ENCODE assay signal across 1 cellular context in the genomic region with DNA sequence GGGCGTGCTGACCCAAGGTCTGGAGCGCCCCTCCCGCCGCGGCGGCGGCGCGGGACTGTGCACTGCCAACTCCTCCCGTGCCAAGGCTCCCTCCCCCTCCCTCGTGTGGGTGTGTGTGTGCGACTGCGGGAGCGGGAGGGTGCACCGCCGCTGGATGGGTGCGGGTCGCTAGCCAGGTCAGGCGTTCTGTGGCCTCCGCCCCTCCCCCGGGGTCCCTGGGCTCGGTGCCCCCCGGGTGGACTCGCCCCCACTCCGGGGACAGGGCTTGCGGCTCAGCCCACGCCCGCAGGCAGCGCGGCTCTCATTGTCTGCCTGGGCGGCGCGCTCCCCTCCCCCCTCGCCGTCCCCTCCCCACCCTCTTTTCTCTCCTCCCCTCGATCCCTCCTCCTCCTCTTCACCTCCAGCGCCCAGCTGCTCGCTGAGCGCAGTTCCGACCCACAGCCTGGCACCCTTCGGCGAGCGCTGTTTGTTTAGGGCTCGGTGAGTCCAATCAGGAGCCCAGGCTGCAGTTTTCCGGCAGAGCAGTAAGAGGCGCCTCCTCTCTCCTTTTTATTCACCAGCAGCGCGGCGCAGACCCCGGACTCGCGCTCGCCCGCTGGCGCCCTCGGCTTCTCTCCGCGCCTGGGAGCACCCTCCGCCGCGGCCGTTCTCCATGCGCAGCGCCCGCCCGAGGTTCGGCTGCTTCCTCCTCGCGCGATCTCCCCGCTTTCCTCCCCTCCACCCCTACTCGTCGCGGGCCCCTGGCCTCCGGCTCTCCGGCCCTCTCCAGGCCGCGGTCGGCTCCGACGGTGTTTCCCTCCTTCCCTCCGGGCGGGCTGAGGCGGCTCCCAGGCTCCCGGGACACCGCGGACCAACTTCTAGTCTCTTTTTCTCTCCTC.
TF ChIP-seq lines count a peak whose summit lies in the region.

A gene (plus strand): TSS at position 579 of the 878 bp plus-strand sequence. CDS start 1,556 bp downstream, outside the sequence.

TF ChIP-seq in GM12878, 131 proteins besides CTCF, POLR2A, EP300 and RAD21 (continued from another document):
- TF ChIP-seq, protein P1, sequence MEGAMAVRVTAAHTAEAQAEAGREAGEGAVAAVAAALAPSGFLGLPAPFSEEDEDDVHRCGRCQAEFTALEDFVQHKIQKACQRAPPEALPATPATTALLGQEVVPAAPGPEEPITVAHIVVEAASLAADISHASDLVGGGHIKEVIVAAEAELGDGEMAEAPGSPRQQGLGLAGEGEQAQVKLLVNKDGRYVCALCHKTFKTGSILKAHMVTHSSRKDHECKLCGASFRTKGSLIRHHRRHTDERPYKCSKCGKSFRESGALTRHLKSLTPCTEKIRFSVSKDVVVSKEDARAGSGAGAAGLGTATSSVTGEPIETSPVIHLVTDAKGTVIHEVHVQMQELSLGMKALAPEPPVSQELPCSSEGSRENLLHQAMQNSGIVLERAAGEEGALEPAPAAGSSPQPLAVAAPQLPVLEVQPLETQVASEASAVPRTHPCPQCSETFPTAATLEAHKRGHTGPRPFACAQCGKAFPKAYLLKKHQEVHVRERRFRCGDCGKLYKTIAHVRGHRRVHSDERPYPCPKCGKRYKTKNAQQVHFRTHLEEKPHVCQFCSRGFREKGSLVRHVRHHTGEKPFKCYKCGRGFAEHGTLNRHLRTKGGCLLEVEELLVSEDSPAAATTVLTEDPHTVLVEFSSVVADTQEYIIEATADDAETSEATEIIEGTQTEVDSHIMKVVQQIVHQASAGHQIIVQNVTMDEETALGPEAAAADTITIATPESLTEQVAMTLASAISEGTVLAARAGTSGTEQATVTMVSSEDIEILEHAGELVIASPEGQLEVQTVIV (IDR thresholded peaks at IDR 0.05; ENCODE audit: borderline replicate concordance, partially characterized antibody): no peak
- no peak for TF ChIP-seq HDGF (IDR thresholded peaks at IDR 0.05)
- no peak for TF ChIP-seq MTA2 (IDR thresholded peaks at IDR 0.05; ENCODE audit: low read depth)
- TF ChIP-seq MEF2A (IDR thresholded peaks at IDR 0.05; ENCODE audit: insufficient read depth, low read depth, low read length): no peak
- TF ChIP-seq, protein P2, sequence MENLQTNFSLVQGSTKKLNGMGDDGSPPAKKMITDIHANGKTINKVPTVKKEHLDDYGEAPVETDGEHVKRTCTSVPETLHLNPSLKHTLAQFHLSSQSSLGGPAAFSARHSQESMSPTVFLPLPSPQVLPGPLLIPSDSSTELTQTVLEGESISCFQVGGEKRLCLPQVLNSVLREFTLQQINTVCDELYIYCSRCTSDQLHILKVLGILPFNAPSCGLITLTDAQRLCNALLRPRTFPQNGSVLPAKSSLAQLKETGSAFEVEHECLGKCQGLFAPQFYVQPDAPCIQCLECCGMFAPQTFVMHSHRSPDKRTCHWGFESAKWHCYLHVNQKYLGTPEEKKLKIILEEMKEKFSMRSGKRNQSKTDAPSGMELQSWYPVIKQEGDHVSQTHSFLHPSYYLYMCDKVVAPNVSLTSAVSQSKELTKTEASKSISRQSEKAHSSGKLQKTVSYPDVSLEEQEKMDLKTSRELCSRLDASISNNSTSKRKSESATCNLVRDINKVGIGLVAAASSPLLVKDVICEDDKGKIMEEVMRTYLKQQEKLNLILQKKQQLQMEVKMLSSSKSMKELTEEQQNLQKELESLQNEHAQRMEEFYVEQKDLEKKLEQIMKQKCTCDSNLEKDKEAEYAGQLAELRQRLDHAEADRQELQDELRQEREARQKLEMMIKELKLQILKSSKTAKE (IDR thresholded peaks at IDR 0.05; ENCODE audit: low read depth, poor library complexity, severe bottlenecking): no peak
- TF ChIP-seq NFYA (IDR thresholded peaks at IDR 0.05; ENCODE audit: borderline replicate concordance, low read depth, low read length): no peak
- no peak for TF ChIP-seq TCF3 (IDR thresholded peaks at IDR 0.05; ENCODE audit: borderline replicate concordance, insufficient read depth, low read depth, low read length)
- no peak for TF ChIP-seq SIX5 (IDR thresholded peaks at IDR 0.05; ENCODE audit: low read depth, low read length, severe bottlenecking)
